8 cellular contexts compared by ENCODE assay signal in genomic region chr10:3805227-3805790, GRCh38. TPM values are rescaled to one million over a fixed set of nuclear protein-coding genes. Genes with fewer than 3 reads are reported as not detected.
DNase-seq lines count a peak whose midpoint lies in the region; ATAC-seq and TF ChIP-seq lines count a peak whose summit lies in the region.

No MANE protein-coding gene starts in this region.

- no peaks in the 10 kb centered on the region for H3K27me3 ChIP-seq in DND-41 (ENCODE audit: insufficient read depth, low read length, poor library complexity)
- no peaks in the 10 kb centered on the region for H3K27me3 ChIP-seq in right cardiac atrium (ENCODE audit: control insufficient read depth, insufficient read depth)
- no peaks in the 10 kb centered on the region for H3K27me3 ChIP-seq in stomach smooth muscle (ENCODE audit: control insufficient read depth in 1 of 2, insufficient read depth in 2 of 2, low read length in 2 of 2)

- H3K9ac ChIP-seq in DND-41 (ENCODE audit: low read depth, low read length), result peak overlapping the region; percentile 69
- peak overlapping the region in 1 of 2 donors; percentile 30 for H3K9ac ChIP-seq in stomach smooth muscle (ENCODE audit: low read length in 2 of 2)

- peak overlapping the region; percentile 56 for H3K4me2 ChIP-seq in DND-41 (ENCODE audit: insufficient read depth, low read length)

- WGBS in right cardiac atrium, result 37% methylated on average over 6 of the region's 6 CpGs

- no peak overlapping the region for H2AFZ ChIP-seq in DND-41 (ENCODE audit: low read depth, low read length)

- no peak for TF ChIP-seq CTCF in DND-41 (IDR thresholded peaks at IDR 0.05; ENCODE audit: borderline replicate concordance, extremely low read depth, low read length, poor library complexity, severe bottlenecking)

- DNase-seq in DND-41 (peak; percentile 63), NCI-H146 treated with DMSO at 0.1 percent for 48 hours (lab: John Stamatoyannopoulos, UW; ENCODE audit: unreplicated experiment) (peak; percentile 32), right cardiac atrium (no peak), GOT3 (lab: John Stamatoyannopoulos, UW) (no peak)
- DNase-seq in activated gamma-delta T cell treated with anti-CD3 and anti-CD28 coated beads, Interleukin-2, amount 50 U/mL, for 16 hours (ENCODE audit: low read depth), result peak; percentile 42

- H3K4me1 ChIP-seq in DND-41 (ENCODE audit: insufficient read depth, low read length) (peaks cover 83% of the 10 kb centered on the region), right cardiac atrium (ENCODE audit: control insufficient read depth, insufficient read depth, low read length) (peaks cover 23% of the 10 kb centered on the region), stomach smooth muscle (ENCODE audit: control insufficient read depth, insufficient read depth, low read length) (peaks cover 24% of the 10 kb centered on the region)

- no peaks in the 10 kb centered on the region for H4K20me1 ChIP-seq in DND-41 (ENCODE audit: insufficient read depth, low read length)

- no peaks in the 10 kb centered on the region for H3K9me3 ChIP-seq in DND-41 (ENCODE audit: insufficient read depth, low read length, severe bottlenecking)
- H3K9me3 ChIP-seq in right cardiac atrium (ENCODE audit: control insufficient read depth, low read length), result no peaks in the 10 kb centered on the region
- no peaks in the 10 kb centered on the region for H3K9me3 ChIP-seq in stomach smooth muscle (ENCODE audit: control insufficient read depth in 2 of 2, low read length in 2 of 2)

- H3K79me2 ChIP-seq in DND-41 (ENCODE audit: insufficient read depth, low read length), result no peaks in the 10 kb centered on the region

- peak overlapping the region; percentile 95 for H3K27ac ChIP-seq in DND-41 (ENCODE audit: low read length)
- peak overlapping the region; percentile 98 for H3K27ac ChIP-seq in right cardiac atrium (ENCODE audit: low read length)
- peak overlapping the region; percentile 66 for H3K27ac ChIP-seq in stomach smooth muscle (ENCODE audit: low read length)

- ATAC-seq in DND-41 (ENCODE audit: insufficient read depth, low read depth) (peak; percentile 32), GM21825 (IDR thresholded peaks at IDR 0.05; ENCODE audit: unreplicated experiment) (peak; percentile 42), right cardiac atrium (no peak), GM19452 (IDR thresholded peaks at IDR 0.05; ENCODE audit: unreplicated experiment) (no peak)

- H3K36me3 ChIP-seq in DND-41 (ENCODE audit: insufficient read depth, low read length), result no peaks in the 10 kb centered on the region
- H3K36me3 ChIP-seq in stomach smooth muscle (ENCODE audit: control insufficient read depth in 2 of 2, insufficient read depth in 2 of 2, low read length in 2 of 2), result no peaks in the 10 kb centered on the region

- intact Hi-C loops in right cardiac atrium (cut with DNase I), result no loop called here

- H3K4me3 ChIP-seq in DND-41 (ENCODE audit: low read depth in 1 of 2, low read length in 2 of 2) (peak overlapping the region in 1 of 2 experiments; percentile 38; a peak in 2 of 4 replicates), right cardiac atrium (ENCODE audit: low read length) (no peak overlapping the region), stomach smooth muscle (ENCODE audit: low read length in 2 of 2) (no peak overlapping the region)

RNA-seq across cellular contexts. Expression of gene KLF6, which starts 20.3 kb away (rescaled TPM):
- total RNA-seq in right cardiac atrium, result 10 to 100 TPM; 35.7 to 46.1 (median 39.9) TPM
- polyA plus RNA-seq in right cardiac atrium, result 27.2 TPM

Comparison
In these comparisons a context has a peak if more than half of its experiments do, and no peak if none do; other contexts are left out.
1. ATAC-seq: peak in DND-41 (single experiment) and GM21825 (single experiment); none in right cardiac atrium (0 of 2) and GM19452 (single experiment).
2. DNase-seq: peak in DND-41 (single experiment), NCI-H146 treated with DMSO at 0.1 percent for 48 hours (single experiment) and activated gamma-delta T cell treated with anti-CD3 and anti-CD28 coated beads, Interleukin-2, amount 50 U/mL, for 16 hours (single experiment); none in right cardiac atrium (0 of 3) and GOT3 (single experiment).
3. Peak in every context shown above with its lines, with median percentiles within 50 percentile points of each other: H3K27ac ChIP-seq.